8 cellular contexts compared by ENCODE assay signal in genomic region chr7:2633538-2634264, GRCh38. TPM values are rescaled to one million over a fixed set of nuclear protein-coding genes. Genes with fewer than 3 reads are reported as not detected.
DNase-seq lines count a peak whose midpoint lies in the region; ATAC-seq and TF ChIP-seq lines count a peak whose summit lies in the region.

No MANE protein-coding gene starts in this region.

- no peaks in the 10 kb centered on the region for H3K27me3 ChIP-seq in Karpas-422 (ENCODE audit: low read length)
- H3K27me3 ChIP-seq in uterus, result no peaks in the 10 kb centered on the region

- H3K27ac ChIP-seq in Karpas-422 (ENCODE audit: low read length) (no peak overlapping the region), uterus (peak overlapping the region; percentile 75 to 79)

- peak overlapping the region; percentile 79 for H3K27ac Mint-ChIP-seq in activated T-cell treated with anti-CD3 and anti-CD28 coated beads, Interleukin-2, amount 50 U/mL, for 24 hours

- H3K9me3 Mint-ChIP-seq in activated T-cell treated with anti-CD3 and anti-CD28 coated beads, Interleukin-2, amount 50 U/mL, for 24 hours, result no peaks in the 10 kb centered on the region

- peaks cover 24% of the 10 kb centered on the region for H3K4me1 Mint-ChIP-seq in activated T-cell treated with anti-CD3 and anti-CD28 coated beads, Interleukin-2, amount 50 U/mL, for 24 hours (ENCODE audit: low read depth)

- H2AFZ ChIP-seq in Karpas-422 (ENCODE audit: low read length), result no peak overlapping the region

- H3K27me3 Mint-ChIP-seq in activated T-cell treated with anti-CD3 and anti-CD28 coated beads, Interleukin-2, amount 50 U/mL, for 24 hours, result no peaks in the 10 kb centered on the region

- H3K79me2 ChIP-seq in Karpas-422 (ENCODE audit: low read length), result no peaks in the 10 kb centered on the region

- peak overlapping the region; percentile 90 for H3K4me3 Mint-ChIP-seq in activated T-cell treated with anti-CD3 and anti-CD28 coated beads, Interleukin-2, amount 50 U/mL, for 24 hours

- DNase-seq in CD1c-positive myeloid dendritic cell (ENCODE audit: extremely low spot score), result peak; percentile 93
- peak; percentile 43 for DNase-seq in Karpas-422
- peak; percentile 67 for DNase-seq in activated T-cell treated with anti-CD3 and anti-CD28 coated beads, Interleukin-2, amount 50 U/mL, for 24 hours
- peak; percentile 90 for DNase-seq in fibroblast of the aortic adventitia (ENCODE audit: low read depth)
- DNase-seq in non-pigmented ciliary epithelial cell (ENCODE audit: low read depth), result peak; percentile 57
- peak; percentile 78 for DNase-seq in uterus

- TF ChIP-seq CTCF in fibroblast of the aortic adventitia (IDR thresholded peaks at IDR 0.05; ENCODE audit: insufficient read depth, low read length) (peak; percentile 2), uterus (IDR thresholded peaks at IDR 0.05) (no peak)

- intact Hi-C loops in uterus (cut with DNase I; ENCODE audit: low total_unique reads), result loop anchor here (5.0 kb wide), 1 partner anchor 76 kb away; the partner anchor contains the start of genes BRAT1 and IQCE

- peak overlapping the region; percentile 70 for H3K4me2 ChIP-seq in Karpas-422 (ENCODE audit: low read depth, low read length, poor library complexity, severe bottlenecking)

- H3K36me3 Mint-ChIP-seq in activated T-cell treated with anti-CD3 and anti-CD28 coated beads, Interleukin-2, amount 50 U/mL, for 24 hours (ENCODE audit: low read depth), result peaks cover 3% of the 10 kb centered on the region

- ATAC-seq in GM21526 (IDR thresholded peaks at IDR 0.05; ENCODE audit: low FRiP score, unreplicated experiment) (no peak), GM18873 (IDR thresholded peaks at IDR 0.05; ENCODE audit: low FRiP score, unreplicated experiment) (no peak)

- H4K20me1 ChIP-seq in Karpas-422 (ENCODE audit: insufficient read depth, low read depth, low read length), result peaks cover 11% of the 10 kb centered on the region; the same call in 1 of the 2 replicates

- H3K9me2 ChIP-seq in Karpas-422 (replicated peaks; ENCODE audit: insufficient read depth, low read length), result no peaks in the 10 kb centered on the region

- H3K9ac ChIP-seq in Karpas-422 (ENCODE audit: low read length), result no peak overlapping the region

- peaks cover 23% of the 10 kb centered on the region for H3K4me1 ChIP-seq in Karpas-422 (ENCODE audit: low read length)
- H3K4me1 ChIP-seq in uterus, result peaks cover 6 to 23% of the 10 kb centered on the region in 2 donors

- no peaks in the 10 kb centered on the region for H3K36me3 ChIP-seq in Karpas-422 (ENCODE audit: insufficient read depth, low read length)
- H3K36me3 ChIP-seq in uterus, result no peaks in the 10 kb centered on the region

- H3K9me3 ChIP-seq in Karpas-422 (ENCODE audit: low read length), result no peaks in the 10 kb centered on the region
- H3K9me3 ChIP-seq in uterus, result no peaks in the 10 kb centered on the region

- H3K4me3 ChIP-seq in Karpas-422 (ENCODE audit: low read length), result no peak overlapping the region
- H3K4me3 ChIP-seq in fibroblast of the aortic adventitia (ENCODE audit: low read depth, low read length), result peak overlapping the region; percentile 83
- H3K4me3 ChIP-seq in uterus, result peak overlapping the region; percentile 63 to 68

- peak in 1 of 2 donors; percentile 35 for TF ChIP-seq POLR2A in uterus (IDR thresholded peaks at IDR 0.05)

RNA-seq across cellular contexts. Expression of gene TTYH3, which starts 1.9 kb away (rescaled TPM):
- total RNA-seq in Karpas-422 (2014; rRNA removed; shearing (Covaris generic); ENCODE audit: low replicate concordance), result 0.37 and 0.87 TPM in 2 replicates
- total RNA-seq in fibroblast of the aortic adventitia (ENCODE audit: low replicate concordance), result 9.2 and 27.9 TPM in 2 replicates
- 10 to 100 TPM in 2 of 4 donors, 1 to 10 TPM in 2; 3.8 to 47.2 (median 25.2) TPM for total RNA-seq in uterus

RNA-seq across cellular contexts. Expression of gene AMZ1, which starts 54.3 kb away (rescaled TPM):
- total RNA-seq in Karpas-422 (2014; rRNA removed; shearing (Covaris generic); ENCODE audit: low replicate concordance), result not detected in 2 replicates
- total RNA-seq in fibroblast of the aortic adventitia (ENCODE audit: low replicate concordance), result 0.25 and 0.36 TPM in 2 replicates
- 1 to 10 TPM in 2 of 4 donors, under 1 TPM in 1, not detected in 1; 0.35 to 4.6 (median 4.4) TPM for total RNA-seq in uterus

Comparison
In these comparisons a context has a peak if more than half of its experiments do, and no peak if none do; other contexts are left out.
1. DNase-seq: peak in every context shown above with its lines; median percentile 93 in CD1c-positive myeloid dendritic cell; 90 in fibroblast of the aortic adventitia; 78 in uterus; 67 in activated T-cell treated with anti-CD3 and anti-CD28 coated beads, Interleukin-2, amount 50 U/mL, for 24 hours; 57 in non-pigmented ciliary epithelial cell; 43 in Karpas-422.